In the genomic region with DNA sequence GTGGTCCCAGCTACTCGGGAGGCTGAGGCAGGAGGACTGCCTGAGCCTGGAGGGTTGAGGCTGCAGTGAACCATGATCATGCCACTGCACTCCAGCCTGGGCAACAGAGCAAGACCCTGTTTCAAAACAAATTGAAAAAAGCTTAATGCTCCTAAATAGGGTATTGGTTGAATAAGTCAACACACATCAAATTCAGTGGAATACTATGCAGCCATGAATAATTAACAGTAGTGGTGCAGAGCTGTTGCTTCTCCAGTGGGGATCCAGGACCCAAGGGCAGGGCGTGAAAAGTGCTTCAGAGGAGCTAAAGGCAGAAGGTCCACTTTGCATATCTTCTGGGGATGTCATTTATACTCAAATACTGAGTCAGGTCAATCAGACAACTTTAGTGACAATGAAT, we compare ENCODE assay signal across 18 cellular contexts. TPM values are rescaled to one million over a fixed set of nuclear protein-coding genes. Genes with fewer than 3 reads are reported as not detected.
"Had no signal": no experiment of that assay in that cellular context is flagged by ENCODE, and none has a peak within 500 bp of the region (broad histone marks: within the 10 kb centered on the region; RNA-seq: fewer than 3 reads in every experiment).

No MANE protein-coding gene starts in this region.

- H3K9me3 ChIP-seq: lower lobe of right lung, suprapubic skin had no signal

- H3K36me3 ChIP-seq: lower lobe of right lung, suprapubic skin had no signal

- DNase-seq: amygdala; cerebellar nuclear complex; hypothalamus; left cardiac atrium; lower lobe of right lung; right cardiac atrium; SHP77; stimulated activated naive CD4-positive, alpha-beta T cell had no signal

- H3K4me1 Mint-ChIP-seq: brain had no signal

- H3K9me3 Mint-ChIP-seq: activated naive CD4-positive, alpha-beta T cell treated with anti-CD3 and anti-CD28 coated beads for 36 hours; brain; dendritic cell treated with granulocyte-macrophage colony-stimulating factor and Interleukin-4, amounts not matched to agents 40 ng/mL and 50 ng/mL, for 4 days; T-helper 2 cell treated with Interferon-gamma antibody and Interleukin-4, amounts not matched to agents 5 μg/mL and 100 μg/mL, for 36 hours; type B pancreatic cell had no signal

- H3K4me2 ChIP-seq: smooth muscle cell had no signal

- H3K27ac Mint-ChIP-seq: brain, progenitor cell of endocrine pancreas, type B pancreatic cell had no signal

- H3K4me3 ChIP-seq: lower lobe of right lung, smooth muscle cell, suprapubic skin had no signal

- H3K4me3 Mint-ChIP-seq: brain, type B pancreatic cell had no signal

- ATAC-seq: naive thymus-derived CD4-positive, alpha-beta T cell; right cardiac atrium had no signal

- H3K36me3 Mint-ChIP-seq: brain, type B pancreatic cell had no signal

- H3K27ac ChIP-seq: lower lobe of right lung, suprapubic skin had no signal

RNA-seq across cellular contexts. Expression of a gene that starts 18.2 kb away (rescaled TPM):
- total RNA-seq: activated naive CD4-positive, alpha-beta T cell treated with anti-CD3 and anti-CD28 coated beads for 36 hours; naive thymus-derived CD4-positive, alpha-beta T cell; progenitor cell of endocrine pancreas; right cardiac atrium; smooth muscle cell had no signal
- polyA plus RNA-seq: naive thymus-derived CD4-positive, alpha-beta T cell; right cardiac atrium; smooth muscle cell had no signal

RNA-seq across cellular contexts. Expression of a gene that starts 22.6 kb away (rescaled TPM):
- total RNA-seq: activated naive CD4-positive, alpha-beta T cell treated with anti-CD3 and anti-CD28 coated beads for 36 hours; progenitor cell of endocrine pancreas; smooth muscle cell had no signal
- polyA plus RNA-seq: smooth muscle cell had no signal

RNA-seq across cellular contexts. Expression of a gene that starts 38.3 kb away (rescaled TPM):
- total RNA-seq: activated naive CD4-positive, alpha-beta T cell treated with anti-CD3 and anti-CD28 coated beads for 36 hours; left cardiac atrium; lower lobe of right lung; naive thymus-derived CD4-positive, alpha-beta T cell; progenitor cell of endocrine pancreas; right cardiac atrium; smooth muscle cell; suprapubic skin had no signal
- polyA plus RNA-seq: esophagus; naive thymus-derived CD4-positive, alpha-beta T cell; right cardiac atrium; smooth muscle cell had no signal

RNA-seq across cellular contexts. Expression of a gene that starts 49.7 kb away (rescaled TPM):
- total RNA-seq: activated naive CD4-positive, alpha-beta T cell treated with anti-CD3 and anti-CD28 coated beads for 36 hours; left cardiac atrium; lower lobe of right lung; naive thymus-derived CD4-positive, alpha-beta T cell; right cardiac atrium; smooth muscle cell; suprapubic skin had no signal
- polyA plus RNA-seq: esophagus; naive thymus-derived CD4-positive, alpha-beta T cell; right cardiac atrium; smooth muscle cell had no signal

RNA-seq across cellular contexts. Expression of a gene that starts 52.3 kb away (rescaled TPM):
- total RNA-seq: activated naive CD4-positive, alpha-beta T cell treated with anti-CD3 and anti-CD28 coated beads for 36 hours; left cardiac atrium; lower lobe of right lung; progenitor cell of endocrine pancreas; right cardiac atrium; smooth muscle cell; suprapubic skin had no signal
- polyA plus RNA-seq: esophagus; naive thymus-derived CD4-positive, alpha-beta T cell; right cardiac atrium; smooth muscle cell had no signal
